12 cellular contexts compared by ENCODE assay signal in the genomic region with DNA sequence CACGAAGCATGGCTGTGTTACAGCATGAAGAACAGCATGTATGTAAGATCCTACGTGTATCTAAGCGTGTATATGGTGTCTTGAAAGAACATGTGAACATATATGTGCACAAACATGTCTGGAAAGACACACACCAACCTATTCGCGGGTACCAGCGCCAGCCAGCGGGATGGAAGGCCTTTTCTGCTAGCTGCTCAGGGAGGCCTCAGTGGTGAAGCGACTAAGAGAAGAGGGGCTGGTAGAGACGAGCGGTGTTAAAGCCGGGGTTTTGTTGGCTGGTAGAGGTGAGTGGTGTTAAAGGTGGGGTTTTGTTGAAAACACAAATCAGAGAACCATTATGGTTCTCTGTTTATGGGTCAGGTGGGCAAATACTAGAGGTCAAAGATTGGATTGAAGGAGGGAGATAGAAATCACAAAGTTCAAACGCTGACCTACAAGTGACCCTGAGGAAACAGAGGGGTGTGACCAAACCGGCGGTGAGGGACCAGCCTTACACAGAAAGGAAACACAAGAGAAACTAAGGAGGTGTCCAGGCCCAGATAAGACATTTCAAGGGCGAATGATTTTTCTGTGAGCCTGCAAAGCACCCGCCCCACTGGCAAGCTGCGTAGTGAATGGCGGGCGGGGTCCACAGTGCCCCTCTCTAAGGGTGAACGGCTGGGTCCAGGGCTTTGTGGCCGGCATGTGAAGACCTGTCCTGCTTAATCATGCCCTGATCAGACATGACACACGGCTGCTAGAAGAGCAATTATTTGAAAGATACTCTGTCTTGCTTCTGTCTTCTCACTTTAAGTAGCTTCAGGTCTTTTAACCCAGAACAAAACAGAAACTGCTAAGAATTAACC. TPM values are rescaled to one million over a fixed set of nuclear protein-coding genes. Genes with fewer than 3 reads are reported as not detected.
DNase-seq lines count a peak whose midpoint lies in the region; ATAC-seq and TF ChIP-seq lines count a peak whose summit lies in the region.
"Had no signal": no experiment of that assay in that cellular context is flagged by ENCODE, and none has a peak within 500 bp of the region (broad histone marks: within the 10 kb centered on the region; RNA-seq: fewer than 3 reads in every experiment).

No MANE protein-coding gene starts in this region.

- H3K4me1 ChIP-seq in CD8-positive, alpha-beta memory T cell (ENCODE audit: insufficient read depth, low read length) = peaks cover 48% of the 10 kb centered on the region
- H3K4me1 ChIP-seq in foreskin keratinocyte (peaks cover 32% of the 10 kb centered on the region), psoas muscle (peaks cover 72% of the 10 kb centered on the region)

- CTCF ChIA-PET in CD8-positive, alpha-beta memory T cell (lab: Charles Lee) = no interaction called here

- H3K4me3 Mint-ChIP-seq in CD8-positive, alpha-beta memory T cell = peak overlapping the region in 5 of 7 donors; percentile 50 to 68 (median 62)
- peak overlapping the region; percentile 36 for H3K4me3 Mint-ChIP-seq in T-helper 17 cell

- peak overlapping the region in 6 of 8 donors; percentile 81 to 98 (median 84) for H3K27ac Mint-ChIP-seq in CD8-positive, alpha-beta memory T cell
- H3K27ac Mint-ChIP-seq in T-helper 17 cell = peak overlapping the region; percentile 78

- H3K9me3 ChIP-seq in CD8-positive, alpha-beta memory T cell (ENCODE audit: low read length) = no peaks in the 10 kb centered on the region
- H3K9me3 ChIP-seq in T-helper 17 cell (ENCODE audit: control insufficient read depth, low read length, poor library complexity, severe bottlenecking) = no peaks in the 10 kb centered on the region
- H3K9me3 ChIP-seq in psoas muscle = no peaks in the 10 kb centered on the region
- H3K9me3 ChIP-seq in WERI-Rb-1 (ENCODE audit: severe bottlenecking) = no peaks in the 10 kb centered on the region
- H3K9me3 ChIP-seq: spleen had no signal

- H3K4me1 Mint-ChIP-seq in CD8-positive, alpha-beta memory T cell = peaks cover 69 to 78% (median 76%) of the 10 kb centered on the region in 3 donors
- peaks cover 45% of the 10 kb centered on the region for H3K4me1 Mint-ChIP-seq in T-helper 17 cell

- H3K27ac ChIP-seq in CD8-positive, alpha-beta memory T cell (ENCODE audit: low read depth, low read length) = no peak overlapping the region
- H3K27ac ChIP-seq in foreskin keratinocyte (peak overlapping the region; percentile 67), psoas muscle (peak overlapping the region; percentile 50), WERI-Rb-1 (no peak overlapping the region)

- 68 to 80% (median 74%) methylated on average over 21 to 22 of the region's 22 CpGs for WGBS in psoas muscle, 3 donors

- no peak for TF ChIP-seq CTCF in foreskin keratinocyte (conservative IDR thresholded peaks at IDR 0.05)
- TF ChIP-seq CTCF in psoas muscle (IDR thresholded peaks at IDR 0.05) = no peak
- TF ChIP-seq CTCF in WERI-Rb-1 (IDR thresholded peaks at IDR 0.05; ENCODE audit: low read depth, low read length) = no peak

- DNase-seq in CD8-positive, alpha-beta memory T cell = no peak
- DNase-seq in T-helper 17 cell (no peak), foreskin keratinocyte (peak in 1 of 2 donors; percentile 30), psoas muscle (no peak), NCI-H2196 (lab: John Stamatoyannopoulos, UW; ENCODE audit: unreplicated experiment) (no peak), WERI-Rb-1 (no peak), T-helper 1 cell (no peak)
- DNase-seq in stimulated activated naive CD4-positive, alpha-beta T cell treated with Interleukin-2 at 50 U/mL for 16 hours (lab: John Stamatoyannopoulos, UW) = no peak
- DNase-seq: activated CD4-positive, alpha-beta T cell treated with anti-CD3 and anti-CD28 coated beads, Interleukin-2, amount 50 U/mL, for 1 hour; mesendoderm; NCI-H1694; spleen had no signal

- H3K27me3 ChIP-seq in CD8-positive, alpha-beta memory T cell (ENCODE audit: insufficient read depth, low read length, poor library complexity, severe bottlenecking) = no peaks in the 10 kb centered on the region
- H3K27me3 ChIP-seq in foreskin keratinocyte (no peaks in the 10 kb centered on the region), psoas muscle (ENCODE audit: insufficient read depth in 3 of 3, low read length in 2 of 3) (no peaks in the 10 kb centered on the region), WERI-Rb-1 (ENCODE audit: insufficient read depth, low read depth, severe bottlenecking) (no peaks in the 10 kb centered on the region)
- H3K27me3 ChIP-seq: spleen had no signal

- no peaks in the 10 kb centered on the region for H3K27me3 Mint-ChIP-seq in CD8-positive, alpha-beta memory T cell
- H3K27me3 Mint-ChIP-seq in T-helper 17 cell = no peaks in the 10 kb centered on the region

- POLR2A ChIA-PET in CD8-positive, alpha-beta memory T cell (lab: Charles Lee) = no interaction called here

- no peak overlapping the region for H3K4me3 ChIP-seq in CD8-positive, alpha-beta memory T cell (ENCODE audit: low read length)
- H3K4me3 ChIP-seq in psoas muscle = no peak overlapping the region
- no peak overlapping the region for H3K4me3 ChIP-seq in WERI-Rb-1 (ENCODE audit: low read depth, low read length)
- H3K4me3 ChIP-seq: spleen had no signal

- H3K36me3 ChIP-seq in CD8-positive, alpha-beta memory T cell (ENCODE audit: insufficient read depth, low read length) = no peaks in the 10 kb centered on the region
- H3K36me3 ChIP-seq in psoas muscle (ENCODE audit: insufficient read depth in 1 of 2, low read depth in 1 of 2) (no peaks in the 10 kb centered on the region), WERI-Rb-1 (no peaks in the 10 kb centered on the region)

- H3K36me3 Mint-ChIP-seq in CD8-positive, alpha-beta memory T cell = peaks cover 0 to 8% (median 5%) of the 10 kb centered on the region in 3 donors
- H3K36me3 Mint-ChIP-seq in T-helper 17 cell (ENCODE audit: low read depth) = no peaks in the 10 kb centered on the region

- H3K9me3 Mint-ChIP-seq in CD8-positive, alpha-beta memory T cell = no peaks in the 10 kb centered on the region

- intact Hi-C loops in psoas muscle (cut with DNase I) = no loop called here

- no peak for ATAC-seq in T-helper 17 cell
- peak; percentile 5 for ATAC-seq in foreskin keratinocyte
- ATAC-seq in psoas muscle = no peak

RNA-seq across cellular contexts. Expression of a gene that starts 8.1 kb away (rescaled TPM):
- 1 to 10 TPM; 6.1 to 6.2 TPM for total RNA-seq in CD8-positive, alpha-beta memory T cell
- polyA plus RNA-seq in CD8-positive, alpha-beta memory T cell = 0.77 TPM
- 10 to 100 TPM; 16.5 to 17.7 TPM for total RNA-seq in T-helper 17 cell
- total RNA-seq in foreskin keratinocyte = 8.4 and 8.5 TPM in 2 replicates
- polyA plus RNA-seq in foreskin keratinocyte = 2.6 and 2.8 TPM in 2 replicates
- 10 to 100 TPM; 14.6 to 17.3 (median 15.8) TPM for total RNA-seq in psoas muscle
- polyA plus RNA-seq in psoas muscle = 10 to 100 TPM in 1 of 3 donors, 1 to 10 TPM in 2; 5.8 to 12.1 (median 6.0) TPM

Comparison
In these comparisons a context has a peak if more than half of its experiments do, and no peak if none do; other contexts are left out.
1. H3K27ac ChIP-seq: peak in foreskin keratinocyte (single experiment) and psoas muscle (single experiment); none in CD8-positive, alpha-beta memory T cell (single experiment) and WERI-Rb-1 (single experiment).